In the genomic region with DNA sequence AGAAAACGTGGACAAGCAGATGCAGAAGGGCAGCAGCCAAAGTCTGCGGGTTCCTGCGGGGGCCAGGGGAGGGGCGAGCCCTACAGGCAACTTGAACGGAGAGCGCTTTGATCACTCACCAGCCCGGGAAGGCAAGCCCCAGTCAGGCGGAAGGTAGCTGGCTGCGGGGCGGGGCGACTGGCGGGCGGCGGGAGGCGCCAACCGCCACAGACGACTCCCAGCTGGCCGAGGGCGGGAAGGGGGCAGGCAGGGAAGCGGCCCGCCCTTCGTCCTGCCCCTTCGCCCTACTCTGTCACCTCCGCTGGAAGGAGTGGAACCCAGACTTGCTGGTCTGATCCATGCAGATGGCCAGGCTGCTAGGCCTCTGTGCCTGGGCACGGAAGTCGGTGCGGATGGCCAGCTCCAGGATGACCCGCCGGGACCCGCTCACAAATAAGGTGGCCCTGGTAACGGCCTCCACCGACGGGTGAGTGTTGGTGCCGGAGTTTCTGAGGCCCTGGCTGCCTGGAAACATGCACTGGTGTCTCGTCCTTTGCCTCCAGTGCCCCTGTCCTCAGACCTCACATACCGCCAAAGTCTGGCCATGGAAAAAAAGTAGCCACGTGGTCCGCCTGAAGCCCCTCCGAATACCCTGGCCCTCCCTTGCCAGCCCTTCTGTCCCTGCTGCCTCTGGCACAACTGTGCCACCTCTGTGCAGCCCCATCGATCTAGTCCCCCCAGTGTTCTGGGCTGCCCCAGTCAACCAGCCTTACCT, we compare ENCODE assay signal across 8 cellular contexts. TPM values are rescaled to one million over a fixed set of nuclear protein-coding genes. Genes with fewer than 3 reads are reported as not detected.
DNase-seq lines count a peak whose midpoint lies in the region; ATAC-seq and TF ChIP-seq lines count a peak whose summit lies in the region.
"Not testable (repeated sequence)": the region's sequence is repeated elsewhere in the genome, so short reads cannot be mapped to it uniquely, and the experiment has no call there.

Gene DHRS4L2 (plus strand): TSS at position 320 of the 754 bp plus-strand sequence. CDS start 19 bp downstream, at position 339.

- not testable (repeated sequence) for H3K9me3 ChIP-seq in HCT116 (ENCODE audit: control insufficient read depth in 1 of 2, insufficient read depth in 1 of 2, low read depth in 1 of 2, low read length in 2 of 2); prostate gland; thymus (ENCODE audit: control insufficient read depth)

- H3K79me2 ChIP-seq in HCT116 (ENCODE audit: insufficient read depth, low read length) = not testable (repeated sequence)

- TF ChIP-seq RAD21 in HCT116 (IDR thresholded peaks at IDR 0.05; ENCODE audit: low read depth) = not testable (repeated sequence)

- TF ChIP-seq POLR2A in HCT116 (IDR thresholded peaks at IDR 0.05; ENCODE audit: borderline replicate concordance, extremely low read depth, insufficient read depth, insufficient read length) = peak; percentile 29
- TF ChIP-seq POLR2A in prostate gland (IDR thresholded peaks at IDR 0.05) = not testable (repeated sequence)

- POLR2A ChIA-PET in HCT116 (lab: Charles Lee) = interaction anchor here (1.1 kb wide), 2 partner anchors 18 to 105 kb away, joined by 4 to 5 read pairs; partner anchors contain the start of gene PCK2

- H3K9me2 ChIP-seq in HCT116 (ENCODE audit: insufficient read depth) = not testable (repeated sequence)

- not testable (repeated sequence) for H2AFZ ChIP-seq in HCT116 (ENCODE audit: low read depth, low read length, poor library complexity, severe bottlenecking)

- not testable (repeated sequence) for H3K27me3 ChIP-seq in HCT116 (ENCODE audit: insufficient read depth, low read length); prostate gland (replicated peaks; ENCODE audit: insufficient read depth); thymus (ENCODE audit: control insufficient read depth, insufficient read depth)

- CTCF ChIA-PET in HCT116 (lab: Charles Lee) = interaction anchor here (0.9 kb wide), 1 partner anchor 120 kb away, joined by 5 read pairs; no protein-coding TSS in a partner anchor

- H3K36me3 ChIP-seq in HCT116 (ENCODE audit: control insufficient read depth in 1 of 2, insufficient read depth in 2 of 2, low read length in 2 of 2); prostate gland; thymus (ENCODE audit: control insufficient read depth, insufficient read depth): not testable (repeated sequence)

- intact Hi-C loops in HCT116 (cut with micrococcal nuclease) = loop anchor here (5.0 to 10.0 kb wide), 3 partner anchors 49 to 306 kb away; partner anchors contain the start of genes DHRS1, NOP9 and PCK2
- intact Hi-C loops in T-helper 2 cell treated with Interferon-gamma antibody and Interleukin-4, amounts not matched to agents 100 ng/mL and 5 ng/mL, for 36 hours (cut with micrococcal nuclease) = loop anchor here (5.0 kb wide), 2 partner anchors 49 to 104 kb away; partner anchors contain the start of gene PCK2
- intact Hi-C loops in left cardiac atrium (cut with DNase I); prostate gland (cut with DNase I): not testable (repeated sequence)

- DNase-seq in GM12865 (ENCODE audit: low read depth) (peak; percentile 88), HCT116 (ENCODE audit: low read depth, low spot score) (peak; percentile 36), LHCN-M2 (ENCODE audit: low read depth) (peak; percentile 63), left cardiac atrium (peak; percentile 90), prostate gland (ENCODE audit: low spot score) (peak; percentile 56)

- not testable (repeated sequence) for H4K20me1 ChIP-seq in HCT116 (ENCODE audit: insufficient read depth)

- H3K27ac ChIP-seq in HCT116 (ENCODE audit: low read depth, low read length) = peak within 1 kb of the TSS; percentile 49
- not testable (repeated sequence) for H3K27ac ChIP-seq in adipose tissue (ENCODE audit: low read depth, low read length); prostate gland
- H3K27ac ChIP-seq in thymus (ENCODE audit: low read depth) = peak within 1 kb of the TSS; percentile 59

- peaks cover 3 to 19% of the 10 kb centered on the region in 2 experiments; a peak in 3 of 4 replicates for H3K4me1 ChIP-seq in HCT116 (ENCODE audit: control insufficient read depth in 1 of 2, insufficient read depth in 2 of 2, low read length in 2 of 2)
- not testable (repeated sequence) for H3K4me1 ChIP-seq in prostate gland (replicated peaks)
- peaks cover 22% of the 10 kb centered on the region for H3K4me1 ChIP-seq in thymus (ENCODE audit: control insufficient read depth, insufficient read depth, low read length)

- H3K4me2 ChIP-seq in HCT116 (ENCODE audit: low read length) = peak within 1 kb of the TSS; percentile 98

- RAD21 ChIA-PET in HCT116 (lab: Charles Lee; ENCODE audit: low non-redundant PET in 1 of 2, low total read pairs in 2 of 2, uncharacterized antibody in 2 of 2, unreplicated experiment in 2 of 2) = not testable (repeated sequence)

- peak within 1 kb of the TSS; percentile 75 for H3K4me3 ChIP-seq in GM12865 (ENCODE audit: low read depth, low read length)
- peak within 1 kb of the TSS; percentile 59 to 74 for H3K4me3 ChIP-seq in HCT116 (replicated peaks in 1 of 2; ENCODE audit: low read depth in 1 of 2, low read length in 2 of 2)
- H3K4me3 ChIP-seq in prostate gland = not testable (repeated sequence)
- H3K4me3 ChIP-seq in thymus (ENCODE audit: low read length) = peak within 1 kb of the TSS; percentile 53

- ATAC-seq in HCT116 (peak; percentile 97), left cardiac atrium (peak; percentile 97)

- not testable (repeated sequence) for TF ChIP-seq CTCF in GM12865 (IDR thresholded peaks at IDR 0.05; ENCODE audit: insufficient read depth, low read depth, low read length, missing control alignments); prostate gland (IDR thresholded peaks at IDR 0.05)
- TF ChIP-seq CTCF in HCT116 (IDR thresholded peaks at IDR 0.05 in 2 of 3, conservative IDR thresholded peaks at IDR 0.05 in 1 of 3; ENCODE audit: borderline replicate concordance in 1 of 3, insufficient read depth in 1 of 3, low read depth in 2 of 3, low read length in 2 of 3) = peak in 1 of 3 experiments; percentile 4; a peak in 1 of 6 replicates

- TSS peak; percentile 54 for BruUV-seq in HCT116 (replicated peaks; lab: Mats Ljungman, UMichigan)

- H3K9ac ChIP-seq in HCT116 (ENCODE audit: low read length) = peak within 1 kb of the TSS; percentile 80

- WGBS in adipose tissue, 3 donors = 7 to 11% (median 10%) methylated on average over 39 to 40 of the region's 40 CpGs
- WGBS in prostate gland = 11% methylated on average over 17 of the region's 40 CpGs
- 7% methylated on average over 40 of the region's 40 CpGs for WGBS in thymus

TF ChIP-seq in HCT116, 20 proteins besides CTCF, POLR2A, EP300 and RAD21:
- peak; percentile 65 for TF ChIP-seq POLR2AphosphoS5 (IDR thresholded peaks at IDR 0.05; ENCODE audit: low read depth, low read length)
- TF ChIP-seq SP1 (IDR thresholded peaks at IDR 0.05; ENCODE audit: low read depth) = peak; percentile 19; the same call in 1 of the 2 replicates
- TF ChIP-seq ZFX (IDR thresholded peaks at IDR 0.05) = peak; percentile 38; the same call in 1 of the 2 replicates
- TF ChIP-seq, protein P1, sequence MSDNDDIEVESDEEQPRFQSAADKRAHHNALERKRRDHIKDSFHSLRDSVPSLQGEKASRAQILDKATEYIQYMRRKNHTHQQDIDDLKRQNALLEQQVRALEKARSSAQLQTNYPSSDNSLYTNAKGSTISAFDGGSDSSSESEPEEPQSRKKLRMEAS (IDR thresholded peaks at IDR 0.05) = peak; percentile 72
- TF ChIP-seq SIN3A (IDR thresholded peaks at IDR 0.05; ENCODE audit: low read depth) = peak; percentile 45; the same call in 1 of the 2 replicates
- peak; percentile 75 for TF ChIP-seq TCF7L2 (IDR thresholded peaks at IDR 0.05; ENCODE audit: borderline replicate concordance, extremely low read depth, insufficient read depth, insufficient read length)

RNA-seq across cellular contexts. Expression of gene DHRS4L2, which starts in this region (rescaled TPM):
- total RNA-seq in HCT116 (2021; ENCODE audit: unreplicated experiment) (18.6 TPM), LHCN-M2 (2014; rRNA removed) (6.2 and 10.3 TPM in 2 replicates), left cardiac atrium (10 to 100 TPM; 11.8 to 18.9 TPM), prostate gland (10 to 100 TPM; 13.1 to 17.9 TPM)
- polyA plus RNA-seq in HCT116 (2012) = 16.5 and 23.1 TPM in 2 replicates
- 24.6 TPM for polyA plus RNA-seq in LHCN-M2 (2012)
- 26.9 and 27.5 TPM in 2 replicates for total RNA-seq in T-helper 2 cell treated with Interferon-gamma antibody and Interleukin-4, amounts not matched to agents 100 ng/mL and 5 ng/mL, for 36 hours
- polyA plus RNA-seq in adipose tissue (10 to 100 TPM; 21.3 to 51.4 (median 26.8) TPM), thymus (39.6 TPM)

Comparison
In these comparisons a context has a peak if more than half of its experiments do, and no peak if none do; other contexts are left out.
1. DNase-seq: peak in every context shown above with its lines; median percentile 90 in left cardiac atrium; 88 in GM12865; 63 in LHCN-M2; 56 in prostate gland; 36 in HCT116.